1 cellular context compared by ENCODE assay signal in genomic region chr14:91171291-91171690, GRCh38.
TF ChIP-seq lines count a peak whose summit lies in the region.

No MANE protein-coding gene starts in this region.

TF ChIP-seq in IMR-90, 13 proteins besides CTCF, POLR2A, EP300 and RAD21 (continued from another document):
- no peak for TF ChIP-seq MAZ (IDR thresholded peaks at IDR 0.05; ENCODE audit: borderline replicate concordance, low read depth, low read length)
- TF ChIP-seq RCOR1 (IDR thresholded peaks at IDR 0.05; ENCODE audit: insufficient replicate concordance, low read length), result no peak
- no peak for TF ChIP-seq BHLHE40 (IDR thresholded peaks at IDR 0.05; ENCODE audit: low read depth, low read length)
- no peak for TF ChIP-seq MAFK (IDR thresholded peaks at IDR 0.05; ENCODE audit: low read depth, low read length)
- TF ChIP-seq MXI1 (IDR thresholded peaks at IDR 0.05; ENCODE audit: borderline replicate concordance, low read depth, low read length), result no peak
TF ChIP-seq in IMR-90: peak in this region for 0.
